ENCODE assay signal across 8 cellular contexts in the genomic region with DNA sequence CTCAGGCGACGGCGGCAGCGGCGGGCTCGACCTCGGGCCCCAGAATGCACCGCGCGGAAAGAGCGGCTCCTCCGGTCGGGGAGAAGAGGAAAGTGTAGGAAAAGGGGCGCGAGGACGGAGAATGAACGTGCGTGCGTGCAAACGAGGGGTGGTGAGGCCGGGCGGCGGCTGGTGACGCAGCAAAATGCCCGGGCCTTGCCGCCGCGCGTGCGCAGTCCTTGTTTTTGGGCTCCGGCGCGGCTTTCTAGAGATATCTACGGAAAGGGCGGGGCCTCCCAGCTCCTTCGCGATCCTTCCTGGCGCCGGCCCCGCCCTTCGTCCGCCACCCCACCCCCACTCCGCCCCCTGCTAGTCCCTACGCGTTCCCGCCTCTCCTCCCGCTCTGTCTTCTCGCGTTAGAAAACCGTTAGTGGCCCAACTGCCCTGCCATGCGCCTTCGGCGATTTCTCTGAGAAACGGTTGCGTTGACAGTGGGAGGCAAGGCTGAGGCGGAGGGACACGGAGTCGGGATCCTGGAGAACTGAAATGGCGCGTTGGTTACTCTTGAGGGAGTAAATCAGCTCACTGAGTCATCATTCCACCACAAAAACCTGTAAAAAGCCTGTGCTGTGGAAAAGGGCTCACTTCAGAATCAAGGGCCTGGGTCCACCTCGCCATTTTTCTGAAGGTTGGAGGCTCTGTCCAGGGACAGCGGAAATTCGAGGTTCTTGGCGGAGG. TPM values are rescaled to one million over a fixed set of nuclear protein-coding genes. Genes with fewer than 3 reads are reported as not detected.
DNase-seq lines count a peak whose midpoint lies in the region; ATAC-seq and TF ChIP-seq lines count a peak whose summit lies in the region.

A gene with protein sequence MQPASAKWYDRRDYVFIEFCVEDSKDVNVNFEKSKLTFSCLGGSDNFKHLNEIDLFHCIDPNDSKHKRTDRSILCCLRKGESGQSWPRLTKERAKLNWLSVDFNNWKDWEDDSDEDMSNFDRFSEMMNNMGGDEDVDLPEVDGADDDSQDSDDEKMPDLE (minus strand): TSS at position 156 of the 717 bp plus-strand sequence. CDS start 285 bp downstream, outside the sequence.

- in situ Hi-C loops in IMR-90 (cut with MboI; ENCODE audit: low sequenced_read_pairs) = no loop called here

- H3K23ac ChIP-seq in IMR-90 (ENCODE audit: low read depth, low read length) = peak within 1 kb of the TSS; percentile 99

- peaks cover 6% of the 10 kb centered on the region for H3K4me1 ChIP-seq in IMR-90 (ENCODE audit: control insufficient read depth, insufficient read depth, low read length)
- H3K4me1 ChIP-seq in mucosa of descending colon (ENCODE audit: low read depth) = peaks cover 20% of the 10 kb centered on the region

- peaks cover 39% of the 10 kb centered on the region for H4K20me1 ChIP-seq in IMR-90 (ENCODE audit: insufficient read depth, low read length)

- H2AK5ac ChIP-seq in IMR-90 (ENCODE audit: low read depth, low read length) = peak within 1 kb of the TSS; percentile 95

- H3K14ac ChIP-seq in IMR-90 (replicated peaks; ENCODE audit: low read depth, low read length) = peak within 1 kb of the TSS; percentile 96

- H3K56ac ChIP-seq in IMR-90 (ENCODE audit: extremely low read depth, insufficient read depth, low read length) = peak within 1 kb of the TSS; percentile 97

- peak within 1 kb of the TSS; percentile 13; the same call in 1 of the 3 replicates for H2BK15ac ChIP-seq in IMR-90 (ENCODE audit: low read depth, low read length)

- H3K18ac ChIP-seq in IMR-90 (ENCODE audit: low read depth, low read length) = peak within 1 kb of the TSS; percentile 59

- H2BK5ac ChIP-seq in IMR-90 (ENCODE audit: low read depth, low read length, poor library complexity, severe bottlenecking) = peak within 1 kb of the TSS; percentile 84

- H3K36me3 ChIP-seq in IMR-90 (ENCODE audit: control insufficient read depth, insufficient read depth, low read length) (no peaks in the 10 kb centered on the region; the same call in none of the 2 replicates), mucosa of descending colon (ENCODE audit: low read depth) (peaks cover 3% of the 10 kb centered on the region)

- no peaks in the 10 kb centered on the region for H3K27me3 ChIP-seq in IMR-90 (ENCODE audit: control insufficient read depth, insufficient read depth, low read length)

- WGBS in IMR-90 (ENCODE audit: extremely low coverage in 2 of 2, insufficient read length in 1 of 2), 2 experiments = 1% methylated on average over 12 of the region's 64 CpGs; no CpG with 5 or more reads in 1 of the 2 experiments

- 0 out of 2 replicates have a peak within 1 kb of the TSS, but pooled peaks have one; percentile 28 for H2BK20ac ChIP-seq in IMR-90 (ENCODE audit: low read depth, low read length)

- peak within 1 kb of the TSS; percentile 66 for H2BK120ac ChIP-seq in IMR-90 (ENCODE audit: low read depth, low read length)

- H3K9ac ChIP-seq in IMR-90 (ENCODE audit: low read depth, low read length) = peak within 1 kb of the TSS; percentile 98

- ATAC-seq in GM21528 (IDR thresholded peaks at IDR 0.05; ENCODE audit: low FRiP score, unreplicated experiment) (peak; percentile 61), IMR-90 (ENCODE audit: low read depth) (peak; percentile 94), mucosa of descending colon (peak; percentile 91)

- H3K9me3 ChIP-seq in IMR-90 (ENCODE audit: control insufficient read depth, insufficient read depth, low read length) (no peaks in the 10 kb centered on the region), mucosa of descending colon (no peaks in the 10 kb centered on the region)

- no peaks in the 10 kb centered on the region for H3K9me1 ChIP-seq in IMR-90 (ENCODE audit: insufficient read depth, low read length)

- H3K27ac ChIP-seq in IMR-90 (ENCODE audit: insufficient read depth, low read length) = peak within 1 kb of the TSS; percentile 99

- peak within 1 kb of the TSS; percentile 97 for H2AK9ac ChIP-seq in IMR-90 (replicated peaks; ENCODE audit: low read depth, low read length, poor library complexity)

- POLR2A ChIA-PET in IMR-90 (lab: Charles Lee; ENCODE audit: unreplicated experiment) = interaction anchor here (0.6 to 1.3 kb wide), 9 partner anchors 11 to 345 kb away, joined by 3 to 8 read pairs (median 4); partner anchors contain the start of gene NACA

- H3K4me3 ChIP-seq in IMR-90 (ENCODE audit: insufficient read depth, low read depth, low read length) (peak within 1 kb of the TSS; percentile 93), epithelial cell of esophagus (ENCODE audit: low read length) (peak within 1 kb of the TSS; percentile 99), mucosa of descending colon (peak within 1 kb of the TSS; percentile 86)

- H3K4me2 ChIP-seq in IMR-90 (ENCODE audit: low read depth, low read length) = peak within 1 kb of the TSS; percentile 82

- dilution Hi-C loops in IMR-90 (cut with HindIII; ENCODE audit: low sequenced_read_pairs, unreplicated experiment) = no loop called here

- peak within 1 kb of the TSS; percentile 90 for H2AFZ ChIP-seq in IMR-90 (replicated peaks; ENCODE audit: low read length, poor library complexity)

- intact Hi-C loops in IMR-90 (cut with micrococcal nuclease) = loop anchor here (1.0 kb wide), 2 partner anchors 37 to 51 kb away; partner anchors contain the start of gene NACA
- intact Hi-C loops in mucosa of descending colon (cut with DNase I, micrococcal nuclease) = loop anchor here in 1 of 2 donors (5.0 kb wide), 1 partner anchor 56 kb away; the partner anchor contains the start of gene BAZ2A

- DNase-seq in DMS 273 (lab: John Stamatoyannopoulos, UW; ENCODE audit: unreplicated experiment) (peak; percentile 98), IMR-90 (peak; percentile 96), OCI-M1 (lab: John Stamatoyannopoulos, UW) (peak; percentile 99), activated T-cell treated with anti-CD3 and anti-CD28 coated beads for 24 hours (ENCODE audit: low read depth) (peak; percentile 97), epithelial cell of esophagus (ENCODE audit: low read depth) (peak; percentile 99), mucosa of descending colon (peak; percentile 97 to 99 (median 98))
- peak; percentile 97 for DNase-seq in stimulated activated CD8-positive, alpha-beta memory T cell treated with anti-CD3 and anti-CD28 coated beads, Interleukin-4, amount 100 ng/mL, for 24 hours (ENCODE audit: low read depth)

- no peak for TF ChIP-seq RAD21 in IMR-90 (IDR thresholded peaks at IDR 0.05; ENCODE audit: low read length)

- H3K4ac ChIP-seq in IMR-90 (ENCODE audit: low read depth, low read length) = peak within 1 kb of the TSS; percentile 92

- H3K79me1 ChIP-seq in IMR-90 (ENCODE audit: low read depth in 1 of 2, low read length in 2 of 2) = peaks cover 6 to 15% of the 10 kb centered on the region in 2 experiments; a peak in 3 of 4 replicates

- TF ChIP-seq POLR2A in IMR-90 (IDR thresholded peaks at IDR 0.05; ENCODE audit: low read depth, low read length) = peak; percentile 85

- peak within 1 kb of the TSS; percentile 81 for H4K5ac ChIP-seq in IMR-90 (ENCODE audit: low read depth, low read length)

- no TSS peak for BruUV-seq in IMR-90 (replicated peaks; lab: Mats Ljungman, UMichigan)

- peak within 1 kb of the TSS; percentile 96 to 99 for H4K8ac ChIP-seq in IMR-90 (ENCODE audit: low read depth in 2 of 2, low read length in 2 of 2)

- H4K91ac ChIP-seq in IMR-90 (ENCODE audit: insufficient read depth, low read depth, low read length) = peak within 1 kb of the TSS; percentile 89

- TF ChIP-seq CTCF in IMR-90 (conservative IDR thresholded peaks at IDR 0.05; ENCODE audit: low read depth, low read length) (no peak), epithelial cell of esophagus (IDR thresholded peaks at IDR 0.05; ENCODE audit: insufficient read depth, low read depth, low read length, missing control alignments) (no peak), mucosa of descending colon (IDR thresholded peaks at IDR 0.05) (no peak)

- CTCF ChIA-PET in IMR-90 (lab: Yijun Ruan, JAX) = interaction anchor here (2.2 kb wide), 1 partner anchor 52 kb away, joined by 7 read pairs; no protein-coding TSS in a partner anchor

TF ChIP-seq in IMR-90, 13 proteins besides CTCF, POLR2A, EP300 and RAD21 (continues in another document):
- TF ChIP-seq MXI1 (IDR thresholded peaks at IDR 0.05; ENCODE audit: borderline replicate concordance, low read depth, low read length) (peak; percentile 99), MAFK (IDR thresholded peaks at IDR 0.05; ENCODE audit: low read depth, low read length) (peak; percentile 58; the same call in 1 of the 2 replicates), CHD1 (IDR thresholded peaks at IDR 0.05; ENCODE audit: low read depth, low read length) (no peak), MAZ (IDR thresholded peaks at IDR 0.05; ENCODE audit: borderline replicate concordance, low read depth, low read length) (peak; percentile 69; the same call in 1 of the 2 replicates), CEBPB (IDR thresholded peaks at IDR 0.05; ENCODE audit: low read depth, low read length) (peak; percentile 27; the same call in 1 of the 2 replicates), BHLHE40 (IDR thresholded peaks at IDR 0.05; ENCODE audit: low read depth, low read length) (peak; percentile 68), RCOR1 (IDR thresholded peaks at IDR 0.05; ENCODE audit: insufficient replicate concordance, low read length) (no peak), ELK1 (IDR thresholded peaks at IDR 0.05; ENCODE audit: borderline replicate concordance, low read depth, low read length) (no peak), FOS (IDR thresholded peaks at IDR 0.05; ENCODE audit: low read depth, low read length) (no peak)
- TF ChIP-seq, protein P1, sequence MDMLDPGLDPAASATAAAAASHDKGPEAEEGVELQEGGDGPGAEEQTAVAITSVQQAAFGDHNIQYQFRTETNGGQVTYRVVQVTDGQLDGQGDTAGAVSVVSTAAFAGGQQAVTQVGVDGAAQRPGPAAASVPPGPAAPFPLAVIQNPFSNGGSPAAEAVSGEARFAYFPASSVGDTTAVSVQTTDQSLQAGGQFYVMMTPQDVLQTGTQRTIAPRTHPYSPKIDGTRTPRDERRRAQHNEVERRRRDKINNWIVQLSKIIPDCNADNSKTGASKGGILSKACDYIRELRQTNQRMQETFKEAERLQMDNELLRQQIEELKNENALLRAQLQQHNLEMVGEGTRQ (IDR thresholded peaks at IDR 0.05; ENCODE audit: low read depth, low read length) = 0 out of 2 replicates have a peak, but pooled peaks have one; percentile 32

RNA-seq across cellular contexts. Expression of the gene that starts here (rescaled TPM):
- total RNA-seq in IMR-90 (2012; rRNA removed) (42.7 and 101 TPM in 2 replicates), mucosa of descending colon (100 to 1,000 TPM; 155 to 223 (median 164) TPM)
- 70.4 and 73.2 TPM in 2 replicates for polyA plus RNA-seq in IMR-90 (2012; rRNA removed)
- 24.6 and 33.9 TPM in 2 replicates for polyA plus RNA-seq in IMR-90 (2012; cell fraction: cytosol; rRNA removed)
- 13.9 and 18.5 TPM in 2 replicates for polyA plus RNA-seq in IMR-90 (2012; cell fraction: nucleus; rRNA removed; ENCODE audit: low replicate concordance)

Comparison
In these comparisons a context has a peak if more than half of its experiments do, and no peak if none do; other contexts are left out.
1. Peak in every context shown above with its lines: DNase-seq, ATAC-seq, H3K4me3 ChIP-seq and H3K27ac ChIP-seq.